ENCODE assay signal across 13 cellular contexts in genomic region chr1:17098440-17099317, GRCh38. TPM values are rescaled to one million over a fixed set of nuclear protein-coding genes. Genes with fewer than 3 reads are reported as not detected.
DNase-seq lines count a peak whose midpoint lies in the region; ATAC-seq and TF ChIP-seq lines count a peak whose summit lies in the region.
"Had no signal": no experiment of that assay in that cellular context is flagged by ENCODE, and none has a peak within 500 bp of the region (broad histone marks: within the 10 kb centered on the region; RNA-seq: fewer than 3 reads in every experiment).

No MANE protein-coding gene starts in this region.

- no peaks in the 10 kb centered on the region for H3K36me3 ChIP-seq in upper lobe of left lung
- H3K36me3 ChIP-seq: tibial nerve had no signal

- no peak for TF ChIP-seq EP300 in upper lobe of left lung (IDR thresholded peaks at IDR 0.05)

- H3K4me3 ChIP-seq in upper lobe of left lung: no peak overlapping the region
- H3K4me3 ChIP-seq: tibial nerve had no signal

- DNase-seq in NK-92 treated with Interleukin-12 subunit alpha and Interleukin-12 subunit beta, amount 100 ng/mL, for 24 hours (lab: John Stamatoyannopoulos, UW): peak; percentile 33
- DNase-seq in NK-92 (lab: John Stamatoyannopoulos, UW; ENCODE audit: unreplicated experiment) (no peak), anterior cingulate cortex (lab: John Stamatoyannopoulos, UW) (peak in 49 of 58 donors; percentile 19 to 81 (median 51)), medulla oblongata (ENCODE audit: extremely low spot score) (peak; percentile 93), upper lobe of left lung (no peak), HPDE6-E6E7 (ENCODE audit: extremely low spot score) (no peak), NCI-H69 (lab: John Stamatoyannopoulos, UW) (no peak)
- DNase-seq: activated CD8-positive, alpha-beta memory T cell treated with anti-CD3 and anti-CD28 coated beads, Interleukin-2, amount 10 ng/mL, durations not matched to agents 7 days and 5 days; left cardiac atrium; NCI-H1048 had no signal

- TF ChIP-seq POLR2A in upper lobe of left lung (IDR thresholded peaks at IDR 0.05): no peak

- H3K4me1 ChIP-seq in upper lobe of left lung: peaks cover 0 to 6% (median 3%) of the 10 kb centered on the region in 4 donors

- H3K27me3 ChIP-seq in upper lobe of left lung: no peaks in the 10 kb centered on the region
- H3K27me3 ChIP-seq: tibial nerve had no signal

- ATAC-seq in upper lobe of left lung (ENCODE audit: low FRiP score in 2 of 2): peak in 1 of 2 donors; percentile 21
- ATAC-seq in GM18861 (IDR thresholded peaks at IDR 0.05; ENCODE audit: unreplicated experiment): no peak
- ATAC-seq: activated CD8-positive, alpha-beta memory T cell treated with anti-CD3 and anti-CD28 coated beads, Interleukin-2, amount 10 ng/mL, durations not matched to agents 7 days and 5 days had no signal

- WGBS in upper lobe of left lung, 2 donors: 54 to 60% methylated on average over 6 to 13 of the region's 13 CpGs

- peak overlapping the region; percentile 18 to 83 (median 78) for H3K27ac ChIP-seq in upper lobe of left lung

- TF ChIP-seq CTCF in upper lobe of left lung (IDR thresholded peaks at IDR 0.05): no peak

- H3K9me3 ChIP-seq in upper lobe of left lung: no peaks in the 10 kb centered on the region
- H3K9me3 ChIP-seq: tibial nerve had no signal

RNA-seq across cellular contexts. Expression of gene PADI2, which starts 20.6 kb away (rescaled TPM):
- 10 to 100 TPM in 2 of 6 donors, 1 to 10 TPM in 4; 1.9 to 25.2 (median 4.9) TPM for total RNA-seq in upper lobe of left lung
- total RNA-seq: fibroblast of lung had no signal

RNA-seq across cellular contexts. Expression of gene SDHB, which starts 44.8 kb away (rescaled TPM):
- total RNA-seq in upper lobe of left lung: 10 to 100 TPM; 37.7 to 98.7 (median 74.8) TPM

Comparison
In these comparisons a context has a peak if more than half of its experiments do, and no peak if none do; other contexts are left out.
1. DNase-seq: peak in NK-92 treated with Interleukin-12 subunit alpha and Interleukin-12 subunit beta, amount 100 ng/mL, for 24 hours (single experiment), anterior cingulate cortex (49 of 58) and medulla oblongata (single experiment); none in NK-92 (single experiment), upper lobe of left lung (0 of 2), HPDE6-E6E7 (single experiment) and NCI-H69 (single experiment).